ENCODE assay signal across 21 cellular contexts in the genomic region with DNA sequence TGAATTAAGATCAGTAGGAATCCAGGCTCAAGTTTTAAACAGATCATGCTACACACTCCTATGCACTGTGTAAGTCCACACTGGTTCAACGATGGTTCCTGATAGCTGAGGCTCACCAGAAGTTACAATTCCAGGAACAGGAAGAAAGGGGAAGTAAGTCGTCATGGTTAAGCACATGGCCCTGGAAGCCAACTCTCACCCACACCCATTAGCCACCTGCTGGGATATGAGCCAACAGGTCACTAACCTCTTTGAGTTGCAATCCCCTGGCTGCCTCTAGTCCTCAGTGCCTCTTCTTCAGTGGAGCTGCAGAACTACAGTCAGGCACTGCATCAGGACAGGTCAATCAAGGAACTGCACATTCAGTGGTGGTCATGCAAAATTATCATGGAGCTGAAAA.
DNase-seq lines count a peak whose midpoint lies in the region; ATAC-seq and TF ChIP-seq lines count a peak whose summit lies in the region.
"Had no signal": no experiment of that assay in that cellular context is flagged by ENCODE, and none has a peak within 500 bp of the region (broad histone marks: within the 10 kb centered on the region; RNA-seq: fewer than 3 reads in every experiment).

No MANE protein-coding gene starts in this region.

- TF ChIP-seq EP300 in upper lobe of left lung (IDR thresholded peaks at IDR 0.05) = no peak

- H3K27me3 Mint-ChIP-seq in endodermal cell (ENCODE audit: insufficient read depth) (peaks cover 28% of the 10 kb centered on the region), Caco-2 (ENCODE audit: insufficient read depth, unreplicated experiment) (peaks cover 10% of the 10 kb centered on the region)
- H3K27me3 Mint-ChIP-seq: activated CD4-positive, alpha-beta memory T cell treated with anti-CD3 and anti-CD28 coated beads for 36 hours; B cell had no signal

- H3K4me1 ChIP-seq in endodermal cell (ENCODE audit: control insufficient read depth, insufficient read depth, low read length) (peaks cover 5% of the 10 kb centered on the region), upper lobe of left lung (no peaks in the 10 kb centered on the region), Caco-2 (no peaks in the 10 kb centered on the region), aorta (ENCODE audit: control insufficient read depth in 1 of 2, insufficient read depth in 2 of 2, low read length in 2 of 2) (no peaks in the 10 kb centered on the region)
- H3K4me1 ChIP-seq: foreskin keratinocyte, Peyer's patch, right atrium auricular region had no signal

- TF ChIP-seq CTCF in endodermal cell (conservative IDR thresholded peaks at IDR 0.05) (peak; percentile 24), upper lobe of left lung (IDR thresholded peaks at IDR 0.05) (no peak), Caco-2 (IDR thresholded peaks at IDR 0.05; ENCODE audit: insufficient read depth in 1 of 2, low read depth in 1 of 2, low read length in 1 of 2, severe bottlenecking in 1 of 2, unreplicated experiment in 1 of 2) (no peak)

- BruUV-seq in Caco-2 (replicated peaks; lab: Mats Ljungman, UMichigan) = no TSS peak

- intact Hi-C loops in Caco-2 (cut with micrococcal nuclease; ENCODE audit: unreplicated experiment) = no loop called here
- intact Hi-C loops in aorta (cut with DNase I) = no loop called here

- H3K27ac Mint-ChIP-seq in endodermal cell (no peak overlapping the region), Caco-2 (ENCODE audit: unreplicated experiment) (no peak overlapping the region)
- H3K27ac Mint-ChIP-seq: activated CD4-positive, alpha-beta memory T cell treated with anti-CD3 and anti-CD28 coated beads for 36 hours; B cell; stimulated activated effector memory CD8-positive, alpha-beta T cell treated with anti-CD3 and anti-CD28 coated beads, Interleukin-12 subunit alpha, Interleukin-12 subunit beta, amount 100 ng/mL, for 72 hours had no signal

- H3K9me3 ChIP-seq in endodermal cell (ENCODE audit: control insufficient read depth, low read length) = no peaks in the 10 kb centered on the region
- no peaks in the 10 kb centered on the region for H3K9me3 ChIP-seq in upper lobe of left lung
- H3K9me3 ChIP-seq in Caco-2 = no peaks in the 10 kb centered on the region
- no peaks in the 10 kb centered on the region for H3K9me3 ChIP-seq in aorta (ENCODE audit: control insufficient read depth, low read length)
- H3K9me3 ChIP-seq: Peyer's patch, right atrium auricular region, SK-N-SH had no signal

- H3K9me3 Mint-ChIP-seq in endodermal cell (peaks cover 5% of the 10 kb centered on the region), Caco-2 (ENCODE audit: unreplicated experiment) (no peaks in the 10 kb centered on the region)
- H3K9me3 Mint-ChIP-seq: stimulated activated effector memory CD8-positive, alpha-beta T cell treated with anti-CD3 and anti-CD28 coated beads, Interleukin-12 subunit alpha, Interleukin-12 subunit beta, amount 100 ng/mL, for 72 hours had no signal

- peak; percentile 42 to 43 for ATAC-seq in upper lobe of left lung (ENCODE audit: low FRiP score in 2 of 2)
- no peak for ATAC-seq in aorta (ENCODE audit: low FRiP score)
- ATAC-seq in GM21619 (IDR thresholded peaks at IDR 0.05; ENCODE audit: unreplicated experiment) = no peak
- ATAC-seq: foreskin keratinocyte; stimulated activated effector memory CD8-positive, alpha-beta T cell treated with anti-CD3 and anti-CD28 coated beads, Interleukin-12 subunit alpha, Interleukin-12 subunit beta, amount 100 ng/mL, for 72 hours had no signal

- H3K4me3 Mint-ChIP-seq in endodermal cell = no peak overlapping the region
- no peak overlapping the region for H3K4me3 Mint-ChIP-seq in Caco-2 (ENCODE audit: unreplicated experiment)
- H3K4me3 Mint-ChIP-seq: activated CD4-positive, alpha-beta memory T cell treated with anti-CD3 and anti-CD28 coated beads for 36 hours; B cell; stimulated activated effector memory CD8-positive, alpha-beta T cell treated with anti-CD3 and anti-CD28 coated beads, Interleukin-12 subunit alpha, Interleukin-12 subunit beta, amount 100 ng/mL, for 72 hours had no signal

- H3K27ac ChIP-seq in endodermal cell (ENCODE audit: low read depth, low read length) (no peak overlapping the region), upper lobe of left lung (no peak overlapping the region), aorta (ENCODE audit: low read depth in 1 of 2, low read length in 2 of 2) (no peak overlapping the region)
- H3K27ac ChIP-seq: 22Rv1, foreskin keratinocyte, GM23248, Peyer's patch, right atrium auricular region had no signal

- no peak for TF ChIP-seq POLR2A in upper lobe of left lung (IDR thresholded peaks at IDR 0.05)

- peak; percentile 55 for DNase-seq in DMS53 (lab: John Stamatoyannopoulos, UW)
- no peak for DNase-seq in DMS53 treated with DMSO at 0.1 percent for 48 hours (lab: John Stamatoyannopoulos, UW; ENCODE audit: unreplicated experiment)
- peak; percentile 68 for DNase-seq in RPMI8226
- DNase-seq in endodermal cell = peak; percentile 67
- DNase-seq in upper lobe of left lung = no peak
- DNase-seq in Caco-2 = no peak
- DNase-seq in aorta = no peak
- DNase-seq: activated CD4-positive, alpha-beta memory T cell treated with anti-CD3 and anti-CD28 coated beads for 36 hours; activated naive CD4-positive, alpha-beta T cell treated with anti-CD3 and anti-CD28 coated beads, Interleukin-2, amount 50 U/mL, for 16 hours; foreskin keratinocyte; GM23248; NCI-H1417; NCI-H69; occipital lobe; Peyer's patch; SK-N-SH had no signal

- WGBS in endodermal cell (ENCODE audit: insufficient coverage in 1 of 2, insufficient read length in 1 of 2), 2 experiments = 56% methylated on average over 2 of the region's 2 CpGs; no CpG with 5 or more reads in 1 of the 2 experiments
- 18 to 26% methylated on average over 2 of the region's 2 CpGs for WGBS in upper lobe of left lung, 2 donors
- WGBS in aorta, 2 donors = 56 to 57% methylated on average over 2 of the region's 2 CpGs

- no peaks in the 10 kb centered on the region for H3K36me3 ChIP-seq in endodermal cell (ENCODE audit: control insufficient read depth, insufficient read depth, low read length)
- no peaks in the 10 kb centered on the region for H3K36me3 ChIP-seq in upper lobe of left lung
- no peaks in the 10 kb centered on the region for H3K36me3 ChIP-seq in Caco-2 (ENCODE audit: control insufficient read depth, insufficient read depth, low read length)
- H3K36me3 ChIP-seq in aorta (ENCODE audit: control insufficient read depth in 1 of 2, insufficient read depth in 2 of 2, low read length in 1 of 2) = no peaks in the 10 kb centered on the region
- H3K36me3 ChIP-seq: Peyer's patch, right atrium auricular region had no signal

- H3K36me3 Mint-ChIP-seq in endodermal cell (ENCODE audit: low read depth) (no peaks in the 10 kb centered on the region), Caco-2 (ENCODE audit: insufficient read depth, unreplicated experiment) (no peaks in the 10 kb centered on the region)
- H3K36me3 Mint-ChIP-seq: activated CD4-positive, alpha-beta memory T cell treated with anti-CD3 and anti-CD28 coated beads for 36 hours; stimulated activated effector memory CD8-positive, alpha-beta T cell treated with anti-CD3 and anti-CD28 coated beads, Interleukin-12 subunit alpha, Interleukin-12 subunit beta, amount 100 ng/mL, for 72 hours had no signal

- no peak overlapping the region for H3K4me3 ChIP-seq in endodermal cell (ENCODE audit: low read length)
- no peak overlapping the region for H3K4me3 ChIP-seq in upper lobe of left lung
- H3K4me3 ChIP-seq in Caco-2 (ENCODE audit: low read depth, low read length) = no peak overlapping the region
- H3K4me3 ChIP-seq in aorta (ENCODE audit: low read length in 2 of 2) = no peak overlapping the region
- H3K4me3 ChIP-seq: GM23248, Peyer's patch, right atrium auricular region had no signal

- no peaks in the 10 kb centered on the region for H3K4me1 Mint-ChIP-seq in endodermal cell
- H3K4me1 Mint-ChIP-seq in Caco-2 (ENCODE audit: low read depth, unreplicated experiment) = no peaks in the 10 kb centered on the region
- H3K4me1 Mint-ChIP-seq: B cell; stimulated activated effector memory CD8-positive, alpha-beta T cell treated with anti-CD3 and anti-CD28 coated beads, Interleukin-12 subunit alpha, Interleukin-12 subunit beta, amount 100 ng/mL, for 72 hours had no signal

- POLR2A ChIA-PET in Caco-2 (lab: Charles Lee) = no interaction called here

- no peak overlapping the region for H3K9ac ChIP-seq in endodermal cell (ENCODE audit: extremely low read depth, low read length, poor library complexity, severe bottlenecking)
- H3K9ac ChIP-seq: GM23248, SK-N-SH had no signal

- H3K27me3 ChIP-seq in endodermal cell (ENCODE audit: control insufficient read depth, insufficient read depth, low read length, poor library complexity, severe bottlenecking) (no peaks in the 10 kb centered on the region), upper lobe of left lung (no peaks in the 10 kb centered on the region), Caco-2 (replicated peaks; ENCODE audit: control insufficient read depth, insufficient read depth, low read length) (peaks cover 2% of the 10 kb centered on the region), aorta (ENCODE audit: control insufficient read depth in 1 of 2, insufficient read depth in 2 of 2, low read length in 1 of 2) (no peaks in the 10 kb centered on the region)
- H3K27me3 ChIP-seq: foreskin keratinocyte, Peyer's patch, right atrium auricular region had no signal

- CTCF ChIA-PET in Caco-2 (lab: Charles Lee) = no interaction called here

Comparison
In these comparisons a context has a peak if more than half of its experiments do, and no peak if none do; other contexts are left out.
1. DNase-seq: peak in DMS53 (single experiment), RPMI8226 (single experiment) and endodermal cell (single experiment); none in DMS53 treated with DMSO at 0.1 percent for 48 hours (single experiment), upper lobe of left lung (0 of 2), Caco-2 (0 of 2) and aorta (0 of 2).
2. ATAC-seq: peak in upper lobe of left lung (2 of 2); none in aorta (single experiment) and GM21619 (single experiment).